Comparison of ENCODE assay signal across 21 cellular contexts in genomic region chr1:10193340-10193739, GRCh38. TPM values are rescaled to one million over a fixed set of nuclear protein-coding genes. Genes with fewer than 3 reads are reported as not detected.
DNase-seq lines count a peak whose midpoint lies in the region; ATAC-seq lines count a peak whose summit lies in the region.
"Had no signal": no experiment of that assay in that cellular context is flagged by ENCODE, and none has a peak within 500 bp of the region (broad histone marks: within the 10 kb centered on the region; RNA-seq: fewer than 3 reads in every experiment).

No MANE protein-coding gene starts in this region.

- peak; percentile 96 for DNase-seq in DMS 273 treated with DMSO at 0.1 percent for 48 hours (lab: John Stamatoyannopoulos, UW)
- peak; percentile 97 to 99 for DNase-seq in NCI-H524 (lab: John Stamatoyannopoulos, UW)
- peak; percentile 69 to 84 for DNase-seq in SJCRH30
- DNase-seq in mesenteric fat pad (ENCODE audit: low spot score), result peak; percentile 41
- no peak for DNase-seq in DMS153 (lab: John Stamatoyannopoulos, UW)
- no peak for DNase-seq in activated gamma-delta T cell treated with Interleukin-2 at 50 U/mL for 16 hours
- DNase-seq: CD4-positive, CD25-positive, alpha-beta regulatory T cell; DND-41; HCEC 1CT; NCI-H1092; NCI-H1417 treated with DMSO at 0.1 percent for 48 hours; NCI-H187; NCI-H2081 treated with DMSO at 0.1 percent for 48 hours; NCI-H526 treated with DMSO at 0.1 percent for 48 hours; PC-3 had no signal

- H3K27ac ChIP-seq in SJCRH30, result no peak overlapping the region
- H3K27ac ChIP-seq: BLaER1, HL-60, SJSA1 had no signal

- H3K27me3 ChIP-seq in SJCRH30, result no peaks in the 10 kb centered on the region
- H3K27me3 ChIP-seq: BLaER1, SJSA1 had no signal

- H3K36me3 ChIP-seq in SJCRH30, result no peaks in the 10 kb centered on the region
- H3K36me3 ChIP-seq: BLaER1, SJSA1 had no signal

- no peaks in the 10 kb centered on the region for H3K9me3 ChIP-seq in SJCRH30 (replicated peaks)
- H3K9me3 ChIP-seq: SJSA1 had no signal

- H3K4me3 ChIP-seq in SJCRH30, result no peak overlapping the region
- H3K4me3 ChIP-seq: BLaER1, SJSA1 had no signal

- ATAC-seq in HG02798 (IDR thresholded peaks at IDR 0.05; ENCODE audit: poor library complexity, unreplicated experiment), result no peak
- no peak for ATAC-seq in HG02981 (IDR thresholded peaks at IDR 0.05; ENCODE audit: unreplicated experiment)
- ATAC-seq: PC-3, Right ventricle myocardium inferior had no signal

- peaks cover 13% of the 10 kb centered on the region; the same call in 1 of the 2 replicates for H3K4me1 ChIP-seq in SJCRH30
- H3K4me1 ChIP-seq: SJSA1 had no signal

RNA-seq across cellular contexts. Expression of gene KIF1B, which starts 17.0 kb away (rescaled TPM):
- 47.7 and 54.8 TPM in 2 replicates for total RNA-seq in SJCRH30 (2014; rRNA removed; shearing (Covaris generic))
- total RNA-seq in mesenteric fat pad, result 59.3 TPM

Comparison
In these comparisons a context has a peak if more than half of its experiments do, and no peak if none do; other contexts are left out.
1. DNase-seq: peak in DMS 273 treated with DMSO at 0.1 percent for 48 hours (single experiment), NCI-H524 (2 of 2), SJCRH30 (2 of 2) and mesenteric fat pad (single experiment); none in DMS153 (single experiment) and activated gamma-delta T cell treated with Interleukin-2 at 50 U/mL for 16 hours (single experiment).